In the genomic region with DNA sequence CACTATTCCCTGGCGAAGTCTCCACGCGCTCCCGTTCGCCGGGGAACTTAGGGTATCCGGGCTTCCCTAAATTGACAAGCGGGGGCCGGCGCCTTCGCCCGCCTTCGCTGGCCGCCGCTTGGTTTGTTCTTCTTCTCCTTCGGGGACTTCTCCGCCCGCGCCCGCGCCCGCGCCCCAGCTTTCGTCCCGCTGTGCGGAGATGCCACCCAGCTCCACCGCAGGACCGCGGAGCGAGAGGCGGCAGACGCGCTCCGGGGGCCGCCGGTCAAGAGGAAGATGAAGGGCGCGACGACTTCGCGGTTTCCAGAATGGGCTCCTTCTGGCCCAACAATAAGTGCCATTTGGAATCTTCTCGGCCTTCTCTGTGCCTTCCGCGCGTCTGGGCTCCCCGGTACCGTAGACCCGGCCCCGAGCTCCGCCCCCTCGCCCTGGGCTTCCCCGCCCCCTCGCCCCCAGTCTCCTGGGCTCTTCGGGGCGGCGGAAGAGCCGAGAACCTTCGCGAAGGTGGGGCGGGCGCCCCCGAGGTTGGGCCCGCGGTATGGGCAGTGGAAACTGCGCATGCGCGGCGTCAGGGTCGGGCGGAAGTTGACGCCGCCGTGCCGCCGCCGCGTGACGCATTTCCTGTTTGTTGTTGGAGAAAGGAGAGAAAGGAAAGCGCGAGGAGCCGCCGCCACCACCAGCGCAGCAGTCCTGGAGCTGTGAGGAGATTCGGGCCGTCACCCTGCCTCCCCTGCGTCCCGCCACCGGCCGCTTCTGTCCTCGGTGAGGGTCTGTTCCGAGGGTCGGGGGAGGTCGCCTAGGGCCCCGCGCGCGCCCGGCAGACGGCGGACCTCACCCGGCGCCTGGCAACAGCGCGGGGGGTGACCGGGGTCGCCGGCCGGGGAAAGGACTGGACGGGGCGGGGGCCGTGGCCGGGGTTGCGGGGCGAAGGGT, we compare ENCODE assay signal across 8 cellular contexts. TPM values are rescaled to one million over a fixed set of nuclear protein-coding genes. Genes with fewer than 3 reads are reported as not detected.
A peak's percentile ranks its signal among the peaks of the same experiment; 100 is the strongest.
DNase-seq lines count a peak whose midpoint lies in the region; ATAC-seq and TF ChIP-seq lines count a peak whose summit lies in the region.

A gene (plus strand): TSS at position 622 of the 933 bp plus-strand sequence. CDS start 21,569 bp downstream, outside the sequence.

- peak within 1 kb of the TSS; percentile 94 to 99 (median 98) for H3K27ac Mint-ChIP-seq in immature natural killer cell

- TF ChIP-seq POLR2A in GM18951 (IDR thresholded peaks at IDR 0.05; ENCODE audit: extremely low read depth, insufficient read depth, insufficient read length): peak; percentile 66

- H3K4me1 Mint-ChIP-seq in immature natural killer cell: peaks cover 45 to 48% of the 10 kb centered on the region in 2 donors

- in situ Hi-C loops in GM18951 (cut with MboI; ENCODE audit: low sequenced_read_pairs, unreplicated experiment): no loop called here

- no peaks in the 10 kb centered on the region for H3K9me3 Mint-ChIP-seq in immature natural killer cell

- DNase-seq in AG08396 (ENCODE audit: low spot score) (peak; percentile 98), NCI-H226 (peak; percentile 83), caudate nucleus (lab: John Stamatoyannopoulos, UW) (peak in 60 of 61 donors; percentile 17 to 95 (median 87)), immature natural killer cell (peak; percentile 97), smooth muscle cell of the brain vasculature (ENCODE audit: low read depth, low spot score) (peak; percentile 88)
- DNase-seq in activated CD4-positive, CD25-positive, alpha-beta regulatory T cell (lab: John Stamatoyannopoulos, UW): peak; percentile 83 to 92 (median 86)

- no peaks in the 10 kb centered on the region for H3K36me3 Mint-ChIP-seq in immature natural killer cell

- peak; percentile 69 for ATAC-seq in HG03175 (IDR thresholded peaks at IDR 0.05; ENCODE audit: unreplicated experiment)

- H3K27ac ChIP-seq in caudate nucleus (ENCODE audit: low read depth, low read length): peak within 1 kb of the TSS; percentile 99

- peaks cover 15 to 41% (median 37%) of the 10 kb centered on the region in 3 donors for H3K27me3 Mint-ChIP-seq in immature natural killer cell (ENCODE audit: low read depth in 3 of 3)

- H3K4me3 Mint-ChIP-seq in immature natural killer cell: peak within 1 kb of the TSS; percentile 96 to 98 (median 97)

RNA-seq across cellular contexts. Expression of the gene that starts here (rescaled TPM):
- polyA plus RNA-seq in immature natural killer cell: 100 to 1,000 TPM; 184 to 205 (median 185) TPM

Comparison
In these comparisons a context has a peak if more than half of its experiments do, and no peak if none do; other contexts are left out.
1. Peak in every context shown above with its lines: DNase-seq, ATAC-seq and H3K27ac ChIP-seq.